20 cellular contexts compared by ENCODE assay signal in the genomic region with DNA sequence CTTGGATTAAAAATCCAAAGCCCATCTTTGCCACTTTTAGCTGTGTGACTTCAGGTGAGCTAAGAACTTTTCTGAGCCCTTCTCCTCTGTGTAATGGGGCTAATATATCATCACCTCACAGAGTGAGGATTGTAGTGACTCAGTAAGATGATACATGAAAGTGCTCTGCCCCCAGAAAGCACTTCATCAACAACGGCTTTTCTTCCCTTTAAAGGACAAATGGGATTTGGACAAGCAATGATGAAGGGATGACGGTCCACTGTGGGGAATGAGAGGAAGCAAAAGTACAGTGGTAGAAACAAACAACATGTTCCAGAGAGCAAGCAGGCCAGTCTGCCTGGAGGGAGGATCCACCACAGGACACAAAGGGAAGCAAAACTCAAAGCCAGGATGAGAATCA. TPM values are rescaled to one million over a fixed set of nuclear protein-coding genes. Genes with fewer than 3 reads are reported as not detected.
DNase-seq lines count a peak whose midpoint lies in the region; ATAC-seq and TF ChIP-seq lines count a peak whose summit lies in the region.
"Had no signal": no experiment of that assay in that cellular context is flagged by ENCODE, and none has a peak within 500 bp of the region (broad histone marks: within the 10 kb centered on the region; RNA-seq: fewer than 3 reads in every experiment).

No MANE protein-coding gene starts in this region.

- H3K27ac Mint-ChIP-seq in activated CD8-positive, alpha-beta T cell treated with anti-CD3 and anti-CD28 coated beads for 36 hours = peak overlapping the region; percentile 72
- H3K27ac Mint-ChIP-seq in activated CD8-positive, alpha-beta T cell treated with anti-CD3 and anti-CD28 coated beads, Interleukin-2, amount 10 ng/mL, durations not matched to agents 7 days and 5 days = no peak overlapping the region
- H3K27ac Mint-ChIP-seq in activated T-helper 17 cell treated with anti-CD3 and anti-CD28 coated beads, Interleukin-2, amount 50 U/mL, for 72 hours = peak overlapping the region; percentile 79
- peak overlapping the region; percentile 47 for H3K27ac Mint-ChIP-seq in nephron progenitor cell
- peak overlapping the region in 3 of 8 donors; percentile 64 to 77 (median 71) for H3K27ac Mint-ChIP-seq in CD8-positive, alpha-beta memory T cell

- CTCF ChIA-PET in activated CD8-positive, alpha-beta T cell treated with anti-CD3 and anti-CD28 coated beads for 36 hours (lab: Charles Lee) = interaction anchor here (1.4 kb wide), 1 partner anchor 31 kb away, joined by 5 read pairs; no protein-coding TSS in a partner anchor
- CTCF ChIA-PET in activated CD8-positive, alpha-beta T cell treated with anti-CD3 and anti-CD28 coated beads, Interleukin-2, amount 10 ng/mL, durations not matched to agents 7 days and 5 days (lab: Charles Lee) = no interaction called here
- CTCF ChIA-PET in CD8-positive, alpha-beta memory T cell (lab: Charles Lee) = no interaction called here

- intact Hi-C loops in activated CD8-positive, alpha-beta T cell treated with anti-CD3 and anti-CD28 coated beads for 36 hours (cut with micrococcal nuclease) = no loop called here

- H3K27me3 Mint-ChIP-seq in activated CD8-positive, alpha-beta T cell treated with anti-CD3 and anti-CD28 coated beads for 36 hours = no peaks in the 10 kb centered on the region
- H3K27me3 Mint-ChIP-seq in activated CD8-positive, alpha-beta T cell treated with anti-CD3 and anti-CD28 coated beads, Interleukin-2, amount 10 ng/mL, durations not matched to agents 7 days and 5 days (ENCODE audit: low read depth) = no peaks in the 10 kb centered on the region
- H3K27me3 Mint-ChIP-seq in activated T-helper 17 cell treated with anti-CD3 and anti-CD28 coated beads, Interleukin-2, amount 50 U/mL, for 72 hours = no peaks in the 10 kb centered on the region
- H3K27me3 Mint-ChIP-seq in nephron progenitor cell (ENCODE audit: low read depth, poor library complexity) = no peaks in the 10 kb centered on the region
- no peaks in the 10 kb centered on the region for H3K27me3 Mint-ChIP-seq in CD8-positive, alpha-beta memory T cell

- H3K27me3 ChIP-seq in CD8-positive, alpha-beta memory T cell (ENCODE audit: insufficient read depth, low read length, poor library complexity, severe bottlenecking) = no peaks in the 10 kb centered on the region
- H3K27me3 ChIP-seq: MG63 had no signal

- H3K4me3 Mint-ChIP-seq in activated CD8-positive, alpha-beta T cell treated with anti-CD3 and anti-CD28 coated beads for 36 hours = no peak overlapping the region
- no peak overlapping the region for H3K4me3 Mint-ChIP-seq in activated CD8-positive, alpha-beta T cell treated with anti-CD3 and anti-CD28 coated beads, Interleukin-2, amount 10 ng/mL, durations not matched to agents 7 days and 5 days
- H3K4me3 Mint-ChIP-seq in activated T-helper 17 cell treated with anti-CD3 and anti-CD28 coated beads, Interleukin-2, amount 50 U/mL, for 72 hours = peak overlapping the region; percentile 45
- no peak overlapping the region for H3K4me3 Mint-ChIP-seq in nephron progenitor cell
- no peak overlapping the region for H3K4me3 Mint-ChIP-seq in CD8-positive, alpha-beta memory T cell
- H3K4me3 Mint-ChIP-seq: CD14-positive monocyte had no signal

- POLR2A ChIA-PET in activated CD8-positive, alpha-beta T cell treated with anti-CD3 and anti-CD28 coated beads for 36 hours (lab: Charles Lee) = no interaction called here
- POLR2A ChIA-PET in activated CD8-positive, alpha-beta T cell treated with anti-CD3 and anti-CD28 coated beads, Interleukin-2, amount 10 ng/mL, durations not matched to agents 7 days and 5 days (lab: Charles Lee) = no interaction called here
- POLR2A ChIA-PET in CD8-positive, alpha-beta memory T cell (lab: Charles Lee) = no interaction called here

- H3K36me3 Mint-ChIP-seq in activated CD8-positive, alpha-beta T cell treated with anti-CD3 and anti-CD28 coated beads for 36 hours (ENCODE audit: low read depth) = peaks cover 59% of the 10 kb centered on the region
- H3K36me3 Mint-ChIP-seq in activated CD8-positive, alpha-beta T cell treated with anti-CD3 and anti-CD28 coated beads, Interleukin-2, amount 10 ng/mL, durations not matched to agents 7 days and 5 days (ENCODE audit: low read depth) = peaks cover 63% of the 10 kb centered on the region
- peaks cover 98% of the 10 kb centered on the region for H3K36me3 Mint-ChIP-seq in activated T-helper 17 cell treated with anti-CD3 and anti-CD28 coated beads, Interleukin-2, amount 50 U/mL, for 72 hours (ENCODE audit: low read depth)
- peaks cover 79% of the 10 kb centered on the region for H3K36me3 Mint-ChIP-seq in nephron progenitor cell (ENCODE audit: low read depth)
- peaks cover 10 to 89% (median 21%) of the 10 kb centered on the region in 3 donors for H3K36me3 Mint-ChIP-seq in CD8-positive, alpha-beta memory T cell

- no peak for DNase-seq in activated CD8-positive, alpha-beta T cell treated with anti-CD3 and anti-CD28 coated beads for 36 hours
- DNase-seq in activated CD8-positive, alpha-beta T cell treated with anti-CD3 and anti-CD28 coated beads, Interleukin-2, amount 10 ng/mL, durations not matched to agents 7 days and 5 days = no peak
- peak; percentile 12 for DNase-seq in EH (ENCODE audit: low read depth)
- no peak for DNase-seq in nephron progenitor cell
- DNase-seq in CD8-positive, alpha-beta memory T cell = no peak
- DNase-seq: DMS53, MG63, NCI-H1105, NCI-H1694 treated with DMSO at 0.1 percent for 48 hours, NCI-H345, NCI-H526 treated with DMSO at 0.1 percent for 48 hours had no signal

- H3K27ac ChIP-seq in CD8-positive, alpha-beta memory T cell (ENCODE audit: low read depth, low read length) = no peak overlapping the region
- H3K27ac ChIP-seq: RWPE1 had no signal

- peaks cover 50% of the 10 kb centered on the region for H3K36me3 ChIP-seq in CD8-positive, alpha-beta memory T cell (ENCODE audit: insufficient read depth, low read length)

- H3K4me1 ChIP-seq in CD8-positive, alpha-beta memory T cell (ENCODE audit: insufficient read depth, low read length) = no peaks in the 10 kb centered on the region
- H3K4me1 ChIP-seq: Caco-2 had no signal

- H3K4me3 ChIP-seq in CD8-positive, alpha-beta memory T cell (ENCODE audit: low read length) = no peak overlapping the region
- H3K4me3 ChIP-seq: MG63 had no signal

- TF ChIP-seq CTCF in activated CD8-positive, alpha-beta T cell treated with anti-CD3 and anti-CD28 coated beads for 36 hours (IDR thresholded peaks at IDR 0.05) = no peak
- no peak for TF ChIP-seq CTCF in nephron progenitor cell (IDR thresholded peaks at IDR 0.05)

- no peaks in the 10 kb centered on the region for H3K9me3 Mint-ChIP-seq in activated CD8-positive, alpha-beta T cell treated with anti-CD3 and anti-CD28 coated beads for 36 hours
- no peaks in the 10 kb centered on the region for H3K9me3 Mint-ChIP-seq in activated CD8-positive, alpha-beta T cell treated with anti-CD3 and anti-CD28 coated beads, Interleukin-2, amount 10 ng/mL, durations not matched to agents 7 days and 5 days (ENCODE audit: insufficient read depth)
- H3K9me3 Mint-ChIP-seq in activated T-helper 17 cell treated with anti-CD3 and anti-CD28 coated beads, Interleukin-2, amount 50 U/mL, for 72 hours = no peaks in the 10 kb centered on the region
- H3K9me3 Mint-ChIP-seq in nephron progenitor cell = no peaks in the 10 kb centered on the region
- H3K9me3 Mint-ChIP-seq in CD8-positive, alpha-beta memory T cell = no peaks in the 10 kb centered on the region

- H3K9me3 ChIP-seq in CD8-positive, alpha-beta memory T cell (ENCODE audit: low read length) = no peaks in the 10 kb centered on the region
- H3K9me3 ChIP-seq: Caco-2, MG63 had no signal

- H3K4me1 Mint-ChIP-seq in activated CD8-positive, alpha-beta T cell treated with anti-CD3 and anti-CD28 coated beads for 36 hours (ENCODE audit: low read depth) = peaks cover 10% of the 10 kb centered on the region
- H3K4me1 Mint-ChIP-seq in activated CD8-positive, alpha-beta T cell treated with anti-CD3 and anti-CD28 coated beads, Interleukin-2, amount 10 ng/mL, durations not matched to agents 7 days and 5 days (ENCODE audit: low read depth) = peaks cover 4% of the 10 kb centered on the region
- H3K4me1 Mint-ChIP-seq in activated T-helper 17 cell treated with anti-CD3 and anti-CD28 coated beads, Interleukin-2, amount 50 U/mL, for 72 hours = peaks cover 15% of the 10 kb centered on the region
- H3K4me1 Mint-ChIP-seq in nephron progenitor cell = peaks cover 40% of the 10 kb centered on the region
- peaks cover 10 to 25% (median 16%) of the 10 kb centered on the region in 3 donors for H3K4me1 Mint-ChIP-seq in CD8-positive, alpha-beta memory T cell
- H3K4me1 Mint-ChIP-seq: CD14-positive monocyte had no signal

- ATAC-seq in activated CD8-positive, alpha-beta T cell treated with anti-CD3 and anti-CD28 coated beads for 36 hours = no peak
- no peak for ATAC-seq in activated CD8-positive, alpha-beta T cell treated with anti-CD3 and anti-CD28 coated beads, Interleukin-2, amount 10 ng/mL, durations not matched to agents 7 days and 5 days
- ATAC-seq in activated T-helper 17 cell treated with anti-CD3 and anti-CD28 coated beads, Interleukin-2, amount 50 U/mL, for 72 hours (replicated peaks) = peak; percentile 68
- ATAC-seq in GM21619 (IDR thresholded peaks at IDR 0.05; ENCODE audit: unreplicated experiment) (no peak), HG03097 (IDR thresholded peaks at IDR 0.05; ENCODE audit: low FRiP score, unreplicated experiment) (no peak)
- ATAC-seq: HepG2 had no signal

RNA-seq across cellular contexts. Expression of gene TMED6, which starts 14.3 kb away (rescaled TPM):
- 1 to 10 TPM; 1.2 to 2.2 TPM for total RNA-seq in activated CD8-positive, alpha-beta T cell treated with anti-CD3 and anti-CD28 coated beads for 36 hours
- total RNA-seq in activated CD8-positive, alpha-beta T cell treated with anti-CD3 and anti-CD28 coated beads, Interleukin-2, amount 10 ng/mL, durations not matched to agents 7 days and 5 days = 1 to 10 TPM; 1.4 to 1.8 TPM
- 1 to 10 TPM; 2.0 to 4.0 TPM for total RNA-seq in activated T-helper 17 cell treated with anti-CD3 and anti-CD28 coated beads, Interleukin-2, amount 50 U/mL, for 72 hours
- total RNA-seq in CD8-positive, alpha-beta memory T cell = 1 to 10 TPM in 1 of 2 experiments, under 1 TPM in 1; 0.80 to 1.4 TPM
- not detected for polyA plus RNA-seq in CD8-positive, alpha-beta memory T cell
- total RNA-seq: A172, H4 had no signal
- polyA plus RNA-seq: CD14-positive monocyte had no signal

RNA-seq across cellular contexts. Expression of gene TERF2, which starts 19.9 kb away (rescaled TPM):
- total RNA-seq in activated CD8-positive, alpha-beta T cell treated with anti-CD3 and anti-CD28 coated beads for 36 hours = 10 to 100 TPM; 39.4 to 41.6 TPM
- total RNA-seq in activated CD8-positive, alpha-beta T cell treated with anti-CD3 and anti-CD28 coated beads, Interleukin-2, amount 10 ng/mL, durations not matched to agents 7 days and 5 days = 10 to 100 TPM; 42.6 to 48.4 TPM
- total RNA-seq in activated T-helper 17 cell treated with anti-CD3 and anti-CD28 coated beads, Interleukin-2, amount 50 U/mL, for 72 hours = 10 to 100 TPM; 40.2 to 57.6 TPM
- total RNA-seq in CD8-positive, alpha-beta memory T cell = 10 to 100 TPM; 55.4 to 60.6 TPM
- polyA plus RNA-seq in CD8-positive, alpha-beta memory T cell = 29.5 TPM

RNA-seq across cellular contexts. Expression of gene NIP7, which starts 26.3 kb away (rescaled TPM):
- 10 to 100 TPM; 37.7 to 41.8 TPM for total RNA-seq in activated CD8-positive, alpha-beta T cell treated with anti-CD3 and anti-CD28 coated beads for 36 hours
- 10 to 100 TPM; 35.3 to 36.0 TPM for total RNA-seq in activated CD8-positive, alpha-beta T cell treated with anti-CD3 and anti-CD28 coated beads, Interleukin-2, amount 10 ng/mL, durations not matched to agents 7 days and 5 days
- total RNA-seq in activated T-helper 17 cell treated with anti-CD3 and anti-CD28 coated beads, Interleukin-2, amount 50 U/mL, for 72 hours = 10 to 100 TPM; 26.3 to 34.0 TPM
- total RNA-seq in CD8-positive, alpha-beta memory T cell = 10 to 100 TPM; 73.8 to 80.1 TPM
- 23.7 TPM for polyA plus RNA-seq in CD8-positive, alpha-beta memory T cell

RNA-seq across cellular contexts. Expression of gene COG8, which starts 26.5 kb away (rescaled TPM):
- 10 to 100 TPM; 26.0 to 27.4 TPM for total RNA-seq in activated CD8-positive, alpha-beta T cell treated with anti-CD3 and anti-CD28 coated beads for 36 hours
- 10 to 100 TPM; 37.6 to 37.7 TPM for total RNA-seq in activated CD8-positive, alpha-beta T cell treated with anti-CD3 and anti-CD28 coated beads, Interleukin-2, amount 10 ng/mL, durations not matched to agents 7 days and 5 days
- 10 to 100 TPM; 29.7 to 34.2 TPM for total RNA-seq in activated T-helper 17 cell treated with anti-CD3 and anti-CD28 coated beads, Interleukin-2, amount 50 U/mL, for 72 hours
- 10 to 100 TPM; 38.1 to 40.0 TPM for total RNA-seq in CD8-positive, alpha-beta memory T cell
- polyA plus RNA-seq in CD8-positive, alpha-beta memory T cell = 42.3 TPM

RNA-seq across cellular contexts. Expression of gene PDF, which starts 35.5 kb away (rescaled TPM):
- 10 to 100 TPM; 16.1 to 19.5 TPM for total RNA-seq in activated CD8-positive, alpha-beta T cell treated with anti-CD3 and anti-CD28 coated beads for 36 hours
- 10 to 100 TPM; 15.2 to 16.0 TPM for total RNA-seq in activated CD8-positive, alpha-beta T cell treated with anti-CD3 and anti-CD28 coated beads, Interleukin-2, amount 10 ng/mL, durations not matched to agents 7 days and 5 days
- 10 to 100 TPM in 1 of 2 donors, 1 to 10 TPM in 1; 8.4 to 20.6 TPM for total RNA-seq in activated T-helper 17 cell treated with anti-CD3 and anti-CD28 coated beads, Interleukin-2, amount 50 U/mL, for 72 hours
- total RNA-seq in CD8-positive, alpha-beta memory T cell = 10 to 100 TPM; 29.1 to 34.9 TPM
- polyA plus RNA-seq in CD8-positive, alpha-beta memory T cell = 17.4 TPM
